Comparison of ENCODE assay signal across 17 cellular contexts in the genomic region with DNA sequence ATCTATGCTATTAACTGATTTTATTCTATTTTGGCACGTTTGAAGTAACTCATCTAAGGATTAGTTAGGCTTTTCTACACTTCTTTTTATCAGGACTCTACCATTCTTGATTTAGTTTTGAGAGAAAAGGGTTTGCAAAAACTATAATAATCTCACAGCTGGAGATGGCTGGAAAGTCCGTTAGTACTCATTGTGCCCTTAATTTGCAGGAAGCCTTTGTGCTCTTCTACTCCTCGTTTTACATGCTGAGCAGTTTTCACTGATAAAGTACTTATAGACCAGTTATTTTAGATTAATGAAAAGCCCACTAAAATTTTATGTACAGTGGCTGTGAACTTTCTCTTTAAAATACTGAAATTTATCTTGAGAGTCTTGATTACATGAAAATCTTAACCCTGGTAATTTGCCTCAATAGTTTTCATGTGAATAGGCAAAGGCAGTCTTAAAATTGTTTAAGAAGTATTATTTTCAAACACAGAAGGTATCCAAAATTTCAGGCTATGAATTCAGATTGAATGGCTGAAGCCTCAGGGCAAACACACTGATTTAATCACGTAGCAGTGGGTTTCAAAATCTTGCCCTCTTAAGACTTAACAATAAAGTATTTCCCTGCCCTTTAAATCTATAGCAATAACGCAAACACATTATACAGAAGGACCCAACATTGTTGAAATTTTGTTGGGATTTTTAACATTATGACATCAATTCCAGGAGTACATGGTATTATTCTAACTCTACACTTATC. TPM values are rescaled to one million over a fixed set of nuclear protein-coding genes. Genes with fewer than 3 reads are reported as not detected.
DNase-seq lines count a peak whose midpoint lies in the region; ATAC-seq, FAIRE-seq and TF ChIP-seq lines count a peak whose summit lies in the region.
"Had no signal": no experiment of that assay in that cellular context is flagged by ENCODE, and none has a peak within 500 bp of the region (broad histone marks: within the 10 kb centered on the region; RNA-seq: fewer than 3 reads in every experiment).

No MANE protein-coding gene starts in this region.

- peaks cover 92% of the 10 kb centered on the region for H3K4me1 Mint-ChIP-seq in CD4-positive, alpha-beta T cell (ENCODE audit: low read depth)
- peaks cover 87% of the 10 kb centered on the region for H3K4me1 Mint-ChIP-seq in nephron progenitor cell

- no peaks in the 10 kb centered on the region for H3K27me3 Mint-ChIP-seq in CD4-positive, alpha-beta T cell
- H3K27me3 Mint-ChIP-seq in nephron progenitor cell (ENCODE audit: low read depth, poor library complexity): no peaks in the 10 kb centered on the region

- H3K9me3 ChIP-seq in CD4-positive, alpha-beta T cell (ENCODE audit: control insufficient read depth, low read length): no peaks in the 10 kb centered on the region

- H3K9me3 Mint-ChIP-seq in CD4-positive, alpha-beta T cell: no peaks in the 10 kb centered on the region
- no peaks in the 10 kb centered on the region for H3K9me3 Mint-ChIP-seq in nephron progenitor cell
- H3K9me3 Mint-ChIP-seq: activated T-helper 1 cell treated with anti-CD3 and anti-CD28 coated beads, Interleukin-12 subunit alpha, Interleukin-12 subunit beta, Interleukin-2, Interleukin-4 antibody, amounts not matched to agents 30 ng/mL and 10 ng/mL and 1 ng/mL, durations not matched to agents 14 hours and 24 hours and 36 hours had no signal

- intact Hi-C loops in CD4-positive, alpha-beta T cell (cut with DNase I, micrococcal nuclease): loop anchor here in 1 of 2 experiments (2.0 kb wide), 1 partner anchor 15 kb away; no protein-coding TSS in a partner anchor

- peak overlapping the region; percentile 61 for H3K4me3 ChIP-seq in coronary artery

- no peak overlapping the region for H3K27ac ChIP-seq in CD4-positive, alpha-beta T cell (ENCODE audit: low read depth, low read length)
- H3K27ac ChIP-seq in coronary artery: no peak overlapping the region
- H3K27ac ChIP-seq: RWPE1 had no signal

- no peaks in the 10 kb centered on the region for H3K27me3 ChIP-seq in CD4-positive, alpha-beta T cell (ENCODE audit: control insufficient read depth, insufficient read depth, low read length)

- no peak for ATAC-seq in CD4-positive, alpha-beta T cell (ENCODE audit: poor library complexity)
- no peak for ATAC-seq in HG03175 (IDR thresholded peaks at IDR 0.05; ENCODE audit: unreplicated experiment)

- DNase-seq in CD4-positive, alpha-beta T cell: no peak
- DNase-seq in GM18507 (ENCODE audit: extremely low spot score, insufficient read length, low read depth) (no peak), coronary artery (ENCODE audit: low spot score) (no peak), nephron progenitor cell (no peak), NCI-H2107 (lab: John Stamatoyannopoulos, UW) (no peak), ureter (ENCODE audit: low spot score) (no peak), DMS79 treated with DMSO at 0.1 percent for 48 hours (lab: John Stamatoyannopoulos, UW) (no peak)
- DNase-seq: activated CD4-positive, alpha-beta T cell treated with anti-CD3 and anti-CD28 coated beads, Interleukin-2, amount 50 U/mL, for 48 hours; C1 segment of cervical spinal cord; NCI-H187; NCI-H82; stimulated activated CD4-positive, alpha-beta T cell treated with anti-CD3 and anti-CD28 coated beads, Interleukin-2, amount 100 ng/mL, for 48 hours; T-helper 9 cell had no signal

- POLR2A ChIA-PET in CD4-positive, alpha-beta T cell (lab: Charles Lee): interaction anchor here (1.0 to 2.8 kb wide), 2 partner anchors 7 to 19 kb away, joined by 3 to 21 read pairs; a partner anchor contains a TSS

- TF ChIP-seq CTCF in CD4-positive, alpha-beta T cell (IDR thresholded peaks at IDR 0.05): no peak
- TF ChIP-seq CTCF in coronary artery (IDR thresholded peaks at IDR 0.05): no peak
- no peak for TF ChIP-seq CTCF in nephron progenitor cell (IDR thresholded peaks at IDR 0.05)

- peak; percentile 50 for FAIRE-seq in GM18507 (lab: Jason Lieb, UNC)
- FAIRE-seq: frontal cortex had no signal

- peaks cover 6% of the 10 kb centered on the region for H3K36me3 Mint-ChIP-seq in CD4-positive, alpha-beta T cell (ENCODE audit: low read depth)
- H3K36me3 Mint-ChIP-seq in nephron progenitor cell (ENCODE audit: low read depth): peaks cover 21% of the 10 kb centered on the region

- H3K4me3 Mint-ChIP-seq in CD4-positive, alpha-beta T cell: peak overlapping the region; percentile 9
- peak overlapping the region; percentile 56 for H3K4me3 Mint-ChIP-seq in nephron progenitor cell

- CTCF ChIA-PET in CD4-positive, alpha-beta T cell (lab: Charles Lee): interaction anchor here (0.6 to 1.6 kb wide), 3 partner anchors 14 to 1197 kb away, joined by 3 read pairs; no protein-coding TSS in a partner anchor

- H3K27ac Mint-ChIP-seq in CD4-positive, alpha-beta T cell: peak overlapping the region; percentile 15
- H3K27ac Mint-ChIP-seq in nephron progenitor cell: peak overlapping the region; percentile 84

RNA-seq across cellular contexts. Expression of a gene that starts 18.6 kb away (rescaled TPM):
- 10 to 100 TPM; 59.2 to 60.6 TPM for total RNA-seq in CD4-positive, alpha-beta T cell
- 26.8 TPM for total RNA-seq in ureter
